In genomic region chr7:132463922-132464321, GRCh38 we compare ENCODE assay signal across 22 cellular contexts.
"Had no signal": no experiment of that assay in that cellular context is flagged by ENCODE, and none has a peak within 500 bp of the region (broad histone marks: within the 10 kb centered on the region; RNA-seq: fewer than 3 reads in every experiment).

No MANE protein-coding gene starts in this region.

- H3K9me3 Mint-ChIP-seq: activated T-cell treated with anti-CD3 and anti-CD28 coated beads, Interleukin-2, amount 50 U/mL, for 4 hours; activated T-helper 2 cell treated with anti-CD3 and anti-CD28 coated beads, Interferon-gamma antibody, Interleukin-2, Interleukin-4, amounts not matched to agents 10 μg/mL and 5 μg/mL and 100 μg/mL, durations not matched to agents 14 hours and 24 hours and 36 hours; immature natural killer cell; mesothelial cell of epicardium; natural killer cell; stimulated activated naive CD8-positive, alpha-beta T cell treated with anti-CD3 and anti-CD28 coated beads, Interleukin-15, amount 100 ng/mL, for 72 hours; WTC11 had no signal

- H3K27me3 Mint-ChIP-seq: activated naive CD8-positive, alpha-beta T cell; stimulated activated naive CD8-positive, alpha-beta T cell treated with anti-CD3 and anti-CD28 coated beads, Interleukin-15, amount 100 ng/mL, for 72 hours had no signal

- H3K4me3 Mint-ChIP-seq: activated naive CD8-positive, alpha-beta T cell; activated T-cell treated with anti-CD3 and anti-CD28 coated beads, Interleukin-2, amount 50 U/mL, for 4 hours; immature natural killer cell; mesothelial cell of epicardium; natural killer cell; stimulated activated naive CD8-positive, alpha-beta T cell treated with anti-CD3 and anti-CD28 coated beads, Interleukin-15, amount 100 ng/mL, for 72 hours; WTC11 had no signal

- H3K4me1 ChIP-seq: left lung, suprapubic skin, tibial nerve had no signal

- H3K27ac Mint-ChIP-seq: activated naive CD8-positive, alpha-beta T cell; activated T-helper 2 cell treated with anti-CD3 and anti-CD28 coated beads, Interferon-gamma antibody, Interleukin-2, Interleukin-4, amounts not matched to agents 10 μg/mL and 5 μg/mL and 100 μg/mL, durations not matched to agents 14 hours and 24 hours and 36 hours; mesothelial cell of epicardium; natural killer cell; progenitor cell of endocrine pancreas; WTC11 had no signal

- ATAC-seq: activated T-cell treated with anti-CD3 and anti-CD28 coated beads, Interleukin-2, amount 50 U/mL, for 4 hours; left lung; natural killer cell; stimulated activated naive CD8-positive, alpha-beta T cell treated with anti-CD3 and anti-CD28 coated beads, Interleukin-15, amount 100 ng/mL, for 72 hours; WTC11 had no signal

- H3K27me3 ChIP-seq: hepatocyte, left lung, tibial nerve had no signal

- DNase-seq: activated CD8-positive, alpha-beta memory T cell treated with anti-CD3 and anti-CD28 coated beads, Interleukin-2, amount 50 U/mL, for 48 hours; activated naive CD4-positive, alpha-beta T cell; activated T-cell treated with anti-CD3 and anti-CD28 coated beads, Interleukin-2, amount 50 U/mL, for 4 hours; amniotic stem cell; cerebellar nuclear complex; foreskin fibroblast; immature natural killer cell; left lung; mammary epithelial cell; natural killer cell; stimulated activated CD4-positive, alpha-beta T cell treated with anti-CD3 and anti-CD28 coated beads, Interleukin-1b, Interleukin-23, amount 100 ng/mL, for 48 hours; stimulated activated naive CD8-positive, alpha-beta T cell treated with anti-CD3 and anti-CD28 coated beads, Interleukin-15, amount 100 ng/mL, for 72 hours; T-helper 9 cell had no signal

- H3K4me3 ChIP-seq: coronary artery, hepatocyte, left lung, suprapubic skin, tibial nerve had no signal

- H3K36me3 Mint-ChIP-seq: mesothelial cell of epicardium, natural killer cell, WTC11 had no signal

- H3K27ac ChIP-seq: coronary artery, hepatocyte, left lung, suprapubic skin, tibial nerve had no signal

- H3K9me3 ChIP-seq: left lung, suprapubic skin, tibial nerve had no signal

- H3K36me3 ChIP-seq: left lung, suprapubic skin, tibial nerve had no signal
